Comparison of ENCODE assay signal across 2 cellular contexts in genomic region chr1:90922202-90922601, GRCh38.
TF ChIP-seq lines count a peak whose summit lies in the region.

No MANE protein-coding gene starts in this region.

TF ChIP-seq in WTC11, 78 proteins besides CTCF, POLR2A, EP300 and RAD21 (continued from another document):
- TF ChIP-seq, protein P1, sequence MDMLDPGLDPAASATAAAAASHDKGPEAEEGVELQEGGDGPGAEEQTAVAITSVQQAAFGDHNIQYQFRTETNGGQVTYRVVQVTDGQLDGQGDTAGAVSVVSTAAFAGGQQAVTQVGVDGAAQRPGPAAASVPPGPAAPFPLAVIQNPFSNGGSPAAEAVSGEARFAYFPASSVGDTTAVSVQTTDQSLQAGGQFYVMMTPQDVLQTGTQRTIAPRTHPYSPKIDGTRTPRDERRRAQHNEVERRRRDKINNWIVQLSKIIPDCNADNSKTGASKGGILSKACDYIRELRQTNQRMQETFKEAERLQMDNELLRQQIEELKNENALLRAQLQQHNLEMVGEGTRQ (CRISPR knock-in tag; IDR thresholded peaks at IDR 0.05) = no peak
- TF ChIP-seq, protein P2, sequence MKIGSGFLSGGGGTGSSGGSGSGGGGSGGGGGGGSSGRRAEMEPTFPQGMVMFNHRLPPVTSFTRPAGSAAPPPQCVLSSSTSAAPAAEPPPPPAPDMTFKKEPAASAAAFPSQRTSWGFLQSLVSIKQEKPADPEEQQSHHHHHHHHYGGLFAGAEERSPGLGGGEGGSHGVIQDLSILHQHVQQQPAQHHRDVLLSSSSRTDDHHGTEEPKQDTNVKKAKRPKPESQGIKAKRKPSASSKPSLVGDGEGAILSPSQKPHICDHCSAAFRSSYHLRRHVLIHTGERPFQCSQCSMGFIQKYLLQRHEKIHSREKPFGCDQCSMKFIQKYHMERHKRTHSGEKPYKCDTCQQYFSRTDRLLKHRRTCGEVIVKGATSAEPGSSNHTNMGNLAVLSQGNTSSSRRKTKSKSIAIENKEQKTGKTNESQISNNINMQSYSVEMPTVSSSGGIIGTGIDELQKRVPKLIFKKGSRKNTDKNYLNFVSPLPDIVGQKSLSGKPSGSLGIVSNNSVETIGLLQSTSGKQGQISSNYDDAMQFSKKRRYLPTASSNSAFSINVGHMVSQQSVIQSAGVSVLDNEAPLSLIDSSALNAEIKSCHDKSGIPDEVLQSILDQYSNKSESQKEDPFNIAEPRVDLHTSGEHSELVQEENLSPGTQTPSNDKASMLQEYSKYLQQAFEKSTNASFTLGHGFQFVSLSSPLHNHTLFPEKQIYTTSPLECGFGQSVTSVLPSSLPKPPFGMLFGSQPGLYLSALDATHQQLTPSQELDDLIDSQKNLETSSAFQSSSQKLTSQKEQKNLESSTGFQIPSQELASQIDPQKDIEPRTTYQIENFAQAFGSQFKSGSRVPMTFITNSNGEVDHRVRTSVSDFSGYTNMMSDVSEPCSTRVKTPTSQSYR (CRISPR knock-in tag; IDR thresholded peaks at IDR 0.05) = no peak

TF ChIP-seq in SK-N-SH treated with all-trans-retinoic acid at 6 μM for 48 hours, 23 proteins besides CTCF, POLR2A, EP300 and RAD21 (continued from another document):
- TF ChIP-seq POU6F1 (CRISPR knock-in tag; IDR thresholded peaks at IDR 0.05; ENCODE audit: borderline replicate concordance, low read depth) (no peak), PATZ1 (CRISPR knock-in tag; IDR thresholded peaks at IDR 0.05; ENCODE audit: borderline replicate concordance) (no peak), ESRRG (CRISPR knock-in tag; IDR thresholded peaks at IDR 0.05) (no peak)
